Comparison of ENCODE assay signal across 8 cellular contexts in genomic region chr11:126355324-126355925, GRCh38. TPM values are rescaled to one million over a fixed set of nuclear protein-coding genes. Genes with fewer than 3 reads are reported as not detected.
DNase-seq lines count a peak whose midpoint lies in the region; ATAC-seq, FAIRE-seq and TF ChIP-seq lines count a peak whose summit lies in the region.

Gene ST3GAL4, plus strand, starts transcription at chr11:126355686. Its CDS starts 50,470 bp downstream, at chr11:126406156.

- CTCF ChIA-PET in activated B cell treated with CpG ODN at 0.5 μM for 24 hours (lab: Charles Lee): interaction anchor here (1.4 kb wide), 1 partner anchor 45 kb away, joined by 3 read pairs; no protein-coding TSS in a partner anchor

- intact Hi-C loops in activated B cell treated with CpG ODN at 0.5 μM for 24 hours (cut with micrococcal nuclease): loop anchor here (5.0 kb wide), 1 partner anchor 48 kb away; no protein-coding TSS in a partner anchor
- intact Hi-C loops in kidney (cut with DNase I): no loop called here

- FAIRE-seq in kidney (lab: Jason Lieb, UNC): no peak

- H3K9ac ChIP-seq in kidney (ENCODE audit: low read length in 2 of 2): peak within 1 kb of the TSS; percentile 39 to 84

- peaks cover 15% of the 10 kb centered on the region for H3K4me1 Mint-ChIP-seq in activated B cell treated with CpG ODN at 0.5 μM for 24 hours

- TF ChIP-seq CTCF in GM13976 (IDR thresholded peaks at IDR 0.05; ENCODE audit: borderline replicate concordance, control extremely low read depth, extremely low read depth, insufficient read depth, missing control alignments) (no peak), activated B cell treated with CpG ODN at 0.5 μM for 24 hours (IDR thresholded peaks at IDR 0.05) (no peak), kidney (IDR thresholded peaks at IDR 0.05; ENCODE audit: borderline replicate concordance, extremely low read depth, insufficient read depth) (no peak)

- no peaks in the 10 kb centered on the region for H3K27me3 Mint-ChIP-seq in activated B cell treated with CpG ODN at 0.5 μM for 24 hours

- ATAC-seq in HG02588 (IDR thresholded peaks at IDR 0.05; ENCODE audit: unreplicated experiment) (peak; percentile 68), activated B cell treated with CpG ODN at 0.5 μM for 24 hours (ENCODE audit: low read depth) (peak; percentile 66)

- DNase-seq in GM13976 (ENCODE audit: low spot score) (peak; percentile 93), NCI-H146 (lab: John Stamatoyannopoulos, UW) (peak; percentile 85), activated B cell treated with CpG ODN at 0.5 μM for 24 hours (peak; percentile 44), caudate nucleus (lab: John Stamatoyannopoulos, UW) (peak in 59 of 61 donors; percentile 34 to 91 (median 75)), kidney (peak; percentile 95), NCI-H128 (lab: John Stamatoyannopoulos, UW; ENCODE audit: unreplicated experiment) (no peak)
- peak; percentile 50 to 61 for DNase-seq in stimulated activated CD4-positive, alpha-beta T cell treated with anti-CD3 and anti-CD28 coated beads, Interleukin-15, amount 100 ng/mL, for 1 hour (ENCODE audit: low read depth in 1 of 2, low spot score in 1 of 2)

- H3K36me3 ChIP-seq in kidney (ENCODE audit: control insufficient read depth in 1 of 2, insufficient read depth in 2 of 2, low read length in 2 of 2): no peaks in the 10 kb centered on the region

- in situ Hi-C loops in GM13976 (cut with MboI; ENCODE audit: low sequenced_read_pairs, unreplicated experiment): no loop called here

- no peak within 1 kb of the TSS for H3K27ac Mint-ChIP-seq in activated B cell treated with CpG ODN at 0.5 μM for 24 hours

- H3K27ac ChIP-seq in caudate nucleus (ENCODE audit: low read depth, low read length): peak within 1 kb of the TSS; percentile 80
- H3K27ac ChIP-seq in kidney (ENCODE audit: low read depth in 2 of 2, low read length in 2 of 2): peak within 1 kb of the TSS; percentile 77 to 81

- H3K36me3 Mint-ChIP-seq in activated B cell treated with CpG ODN at 0.5 μM for 24 hours (ENCODE audit: low read depth): peaks cover 4% of the 10 kb centered on the region

- POLR2A ChIA-PET in activated B cell treated with CpG ODN at 0.5 μM for 24 hours (lab: Charles Lee): interaction anchor here (0.9 kb wide), 1 partner anchor 62 kb away, joined by 3 read pairs; no protein-coding TSS in a partner anchor

- peak within 1 kb of the TSS; percentile 85 for H3K4me3 Mint-ChIP-seq in activated B cell treated with CpG ODN at 0.5 μM for 24 hours

- peaks cover 15 to 35% of the 10 kb centered on the region in 2 donors for H3K4me1 ChIP-seq in kidney (ENCODE audit: control insufficient read depth in 1 of 2, insufficient read depth in 1 of 2, low read depth in 1 of 2, low read length in 2 of 2)

- no peaks in the 10 kb centered on the region for H3K9me3 Mint-ChIP-seq in activated B cell treated with CpG ODN at 0.5 μM for 24 hours

- H3K9me3 ChIP-seq in kidney (ENCODE audit: control insufficient read depth in 1 of 2, low read length in 2 of 2): no peaks in the 10 kb centered on the region

- peak within 1 kb of the TSS; percentile 68 to 74 for H3K4me3 ChIP-seq in kidney (ENCODE audit: low read length in 2 of 2)

RNA-seq across cellular contexts. Expression of gene ST3GAL4, which starts in this region (rescaled TPM):
- total RNA-seq in activated B cell treated with CpG ODN at 0.5 μM for 24 hours: 0.71 and 1.0 TPM in 2 replicates
- 27.4 TPM for total RNA-seq in kidney
- 72.8 TPM for polyA plus RNA-seq in kidney (ENCODE audit: insufficient read depth, low read depth, low replicate concordance)

Comparison
In these comparisons a context has a peak if more than half of its experiments do, and no peak if none do; other contexts are left out.
1. RNA of gene ST3GAL4 (total RNA-seq): 27.4 TPM in kidney (single experiment); 0.71 to 1.0 TPM in activated B cell treated with CpG ODN at 0.5 μM for 24 hours; every median in the first group is over 10 times any median in the second.